Comparison of ENCODE assay signal across 11 cellular contexts in the genomic region with DNA sequence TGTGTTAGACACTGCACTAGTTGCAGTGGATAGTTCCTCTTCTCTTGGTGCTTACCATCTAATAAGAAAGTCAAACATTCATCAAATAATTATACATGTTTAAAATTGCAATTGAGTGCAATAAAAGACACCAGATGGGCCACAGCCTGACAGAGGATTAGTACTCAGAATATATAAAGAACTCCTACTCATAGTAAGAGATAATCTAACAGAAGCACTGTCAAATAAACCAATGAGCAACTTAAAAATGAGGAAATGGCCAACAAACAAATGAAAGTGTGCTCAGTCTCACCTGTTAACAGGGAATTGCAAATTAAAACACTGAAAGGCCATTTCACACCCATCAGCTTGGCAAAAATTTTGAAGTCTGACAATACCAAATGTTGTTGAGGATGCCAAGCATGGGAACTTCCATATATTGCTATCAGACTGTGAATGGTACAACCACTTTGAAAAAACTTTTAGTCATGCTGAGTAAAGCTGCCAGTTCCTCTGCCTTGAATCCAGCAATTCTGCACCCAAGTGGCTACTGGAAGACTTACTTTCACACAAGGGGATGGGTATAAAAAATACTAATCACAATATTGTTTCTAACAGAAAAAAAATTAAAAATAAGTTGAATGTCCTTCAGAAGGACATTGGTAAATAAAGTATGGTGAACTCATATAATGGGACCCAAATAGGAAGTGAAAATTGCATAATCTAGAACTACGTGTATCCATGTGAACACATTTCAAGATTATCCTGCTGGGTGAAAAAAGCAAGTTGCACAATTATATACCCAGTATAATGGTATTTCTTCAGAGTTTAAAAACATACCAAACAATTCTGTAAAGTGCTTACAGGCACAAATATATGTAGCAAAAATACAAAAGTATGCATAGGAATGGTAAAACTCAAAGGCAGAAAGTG. TPM values are rescaled to one million over a fixed set of nuclear protein-coding genes. Genes with fewer than 3 reads are reported as not detected.
A peak's percentile ranks its signal among the peaks of the same experiment; 100 is the strongest.
DNase-seq lines count a peak whose midpoint lies in the region; ATAC-seq and TF ChIP-seq lines count a peak whose summit lies in the region.
"Had no signal": no experiment of that assay in that cellular context is flagged by ENCODE, and none has a peak within 500 bp of the region (broad histone marks: within the 10 kb centered on the region; RNA-seq: fewer than 3 reads in every experiment).

No MANE protein-coding gene starts in this region.

- peaks cover 19% of the 10 kb centered on the region for H3K4me1 Mint-ChIP-seq in CD8-positive, alpha-beta T cell (ENCODE audit: low read depth)
- peaks cover 14% of the 10 kb centered on the region for H3K4me1 Mint-ChIP-seq in activated T-helper 17 cell treated with anti-CD3 and anti-CD28 coated beads, Interleukin-2, amount 50 U/mL, for 72 hours
- H3K4me1 Mint-ChIP-seq in natural killer cell: peaks cover 7 to 10% of the 10 kb centered on the region in 2 donors

- TF ChIP-seq CTCF in CD8-positive, alpha-beta T cell (IDR thresholded peaks at IDR 0.05): no peak
- TF ChIP-seq CTCF in natural killer cell (IDR thresholded peaks at IDR 0.05): no peak
- no peak for TF ChIP-seq CTCF in GM10248 (IDR thresholded peaks at IDR 0.05; ENCODE audit: control extremely low read depth, extremely low read depth, low read depth, missing control alignments)

- H3K4me1 ChIP-seq in CD8-positive, alpha-beta T cell (ENCODE audit: insufficient read depth, low read length): peaks cover 20% of the 10 kb centered on the region

- POLR2A ChIA-PET in CD8-positive, alpha-beta T cell (lab: Charles Lee): interaction anchor here (0.6 to 1.5 kb wide), 2 partner anchors 107 to 1254 kb away, joined by 3 read pairs; no protein-coding TSS in a partner anchor
- POLR2A ChIA-PET in HEK293T (lab: Yijun Ruan, JAX) (no interaction called here), GM10248 (lab: Yijun Ruan, JAX) (no interaction called here)

- H3K36me3 ChIP-seq in CD8-positive, alpha-beta T cell (ENCODE audit: insufficient read depth, low read length): no peaks in the 10 kb centered on the region
- H3K36me3 ChIP-seq: HAP-1, right atrium auricular region, suprapubic skin had no signal

- in situ Hi-C loops in KBM-7 (cut with MboI; ENCODE audit: low pct_unique_long_range_greater_than_20kb, low sequenced_read_pairs): no loop called here

- DNase-seq in CD8-positive, alpha-beta T cell: no peak
- DNase-seq in Kasumi-1 (lab: John Stamatoyannopoulos, UW) (peak; percentile 19 to 43), natural killer cell (no peak), HEK293T (ENCODE audit: extremely low spot score) (no peak), GM10248 (ENCODE audit: extremely low spot score) (no peak), KBM-7 (no peak)

- no peak for ATAC-seq in CD8-positive, alpha-beta T cell
- ATAC-seq in activated T-helper 17 cell treated with anti-CD3 and anti-CD28 coated beads, Interleukin-2, amount 50 U/mL, for 72 hours (replicated peaks): no peak
- no peak for ATAC-seq in natural killer cell

- no peak overlapping the region for H3K27ac Mint-ChIP-seq in CD8-positive, alpha-beta T cell
- peak overlapping the region; percentile 80 for H3K27ac Mint-ChIP-seq in activated T-helper 17 cell treated with anti-CD3 and anti-CD28 coated beads, Interleukin-2, amount 50 U/mL, for 72 hours
- peak overlapping the region in 1 of 2 donors; percentile 90 for H3K27ac Mint-ChIP-seq in natural killer cell

- intact Hi-C loops in CD8-positive, alpha-beta T cell (cut with DNase I, micrococcal nuclease): loop anchor here (5.0 to 10.0 kb wide), 3 partner anchors 109 to 271 kb away; no protein-coding TSS in a partner anchor
- intact Hi-C loops in natural killer cell (cut with micrococcal nuclease): loop anchor here (5.0 kb wide), 1 partner anchor 291 kb away; no protein-coding TSS in a partner anchor

- no peaks in the 10 kb centered on the region for H3K9me3 Mint-ChIP-seq in CD8-positive, alpha-beta T cell
- no peaks in the 10 kb centered on the region for H3K9me3 Mint-ChIP-seq in activated T-helper 17 cell treated with anti-CD3 and anti-CD28 coated beads, Interleukin-2, amount 50 U/mL, for 72 hours
- no peaks in the 10 kb centered on the region for H3K9me3 Mint-ChIP-seq in natural killer cell

- H3K9me3 ChIP-seq in CD8-positive, alpha-beta T cell (ENCODE audit: low read length): no peaks in the 10 kb centered on the region
- H3K9me3 ChIP-seq: HAP-1, suprapubic skin had no signal

- H3K27me3 Mint-ChIP-seq in CD8-positive, alpha-beta T cell (ENCODE audit: low read depth): peaks cover 38% of the 10 kb centered on the region
- H3K27me3 Mint-ChIP-seq in activated T-helper 17 cell treated with anti-CD3 and anti-CD28 coated beads, Interleukin-2, amount 50 U/mL, for 72 hours: no peaks in the 10 kb centered on the region
- H3K27me3 Mint-ChIP-seq in natural killer cell (ENCODE audit: low read depth in 2 of 2): peaks cover 26 to 35% of the 10 kb centered on the region in 2 donors

- peaks cover 11% of the 10 kb centered on the region for H3K27me3 ChIP-seq in CD8-positive, alpha-beta T cell (ENCODE audit: insufficient read depth, low read length)
- H3K27me3 ChIP-seq: right atrium auricular region had no signal

- CTCF ChIA-PET in CD8-positive, alpha-beta T cell (lab: Charles Lee): interaction anchor here (10.6 kb wide), 1 partner anchor 76 kb away, joined by 307 read pairs; no protein-coding TSS in a partner anchor
- CTCF ChIA-PET in HEK293T (lab: Yijun Ruan, JAX): no interaction called here
- CTCF ChIA-PET in GM10248 (lab: Yijun Ruan, JAX): interaction anchor here (10.3 kb wide), 1 partner anchor 76 kb away, joined by 480 read pairs; no protein-coding TSS in a partner anchor

- no peak overlapping the region for H3K27ac ChIP-seq in CD8-positive, alpha-beta T cell (ENCODE audit: low read depth, low read length)
- H3K27ac ChIP-seq: right atrium auricular region, suprapubic skin had no signal

- H3K4me3 Mint-ChIP-seq in CD8-positive, alpha-beta T cell: peak overlapping the region; percentile 38
- peak overlapping the region; percentile 92 for H3K4me3 Mint-ChIP-seq in activated T-helper 17 cell treated with anti-CD3 and anti-CD28 coated beads, Interleukin-2, amount 50 U/mL, for 72 hours
- peak overlapping the region; percentile 56 for H3K4me3 Mint-ChIP-seq in natural killer cell

- H3K4me3 ChIP-seq in CD8-positive, alpha-beta T cell (ENCODE audit: low read depth, low read length): no peak overlapping the region
- H3K4me3 ChIP-seq: GM12878, HAP-1, right atrium auricular region, suprapubic skin had no signal

- no peaks in the 10 kb centered on the region for H3K36me3 Mint-ChIP-seq in CD8-positive, alpha-beta T cell
- no peaks in the 10 kb centered on the region for H3K36me3 Mint-ChIP-seq in activated T-helper 17 cell treated with anti-CD3 and anti-CD28 coated beads, Interleukin-2, amount 50 U/mL, for 72 hours (ENCODE audit: low read depth)
- H3K36me3 Mint-ChIP-seq in natural killer cell: no peaks in the 10 kb centered on the region

TF ChIP-seq in HEK293T, 16 proteins besides CTCF, POLR2A, EP300 and RAD21:
- no peak for TF ChIP-seq FOXK2 (IDR thresholded peaks at IDR 0.05)
- no peak for TF ChIP-seq ZNF384 (IDR thresholded peaks at IDR 0.05)
- no peak for TF ChIP-seq SP1 (IDR thresholded peaks at IDR 0.05)
- TF ChIP-seq BHLHE40 (IDR thresholded peaks at IDR 0.05; ENCODE audit: borderline replicate concordance): no peak
- no peak for TF ChIP-seq TARDBP (IDR thresholded peaks at IDR 0.05)

RNA-seq across cellular contexts. Expression of a gene that starts 41.4 kb away (rescaled TPM):
- total RNA-seq in CD8-positive, alpha-beta T cell: not detected
- total RNA-seq in activated T-helper 17 cell treated with anti-CD3 and anti-CD28 coated beads, Interleukin-2, amount 50 U/mL, for 72 hours: not detected
- total RNA-seq in natural killer cell: not detected

Comparison
In these comparisons a context has a peak if more than half of its experiments do, and no peak if none do; other contexts are left out.
1. DNase-seq: peak in Kasumi-1 (2 of 2); none in CD8-positive, alpha-beta T cell (0 of 7), natural killer cell (single experiment), HEK293T (single experiment), GM10248 (single experiment) and KBM-7 (single experiment).
2. H3K4me3 Mint-ChIP-seq: peak in every context shown above with its lines; median percentile 92 in activated T-helper 17 cell treated with anti-CD3 and anti-CD28 coated beads, Interleukin-2, amount 50 U/mL, for 72 hours; 56 in natural killer cell; 38 in CD8-positive, alpha-beta T cell.